In genomic region chr1:2108877-2109580, GRCh38 we compare ENCODE assay signal across 15 cellular contexts. TPM values are rescaled to one million over a fixed set of nuclear protein-coding genes. Genes with fewer than 3 reads are reported as not detected.
DNase-seq lines count a peak whose midpoint lies in the region; ATAC-seq, FAIRE-seq and TF ChIP-seq lines count a peak whose summit lies in the region.
"Had no signal": no experiment of that assay in that cellular context is flagged by ENCODE, and none has a peak within 500 bp of the region (broad histone marks: within the 10 kb centered on the region; RNA-seq: fewer than 3 reads in every experiment).

No MANE protein-coding gene starts in this region.

- H3K36me3 ChIP-seq in K562 (ENCODE audit: control insufficient read depth, insufficient read depth, low read length): no peaks in the 10 kb centered on the region
- peaks cover 8 to 14% of the 10 kb centered on the region in 2 experiments; a peak in 4 of 5 replicates for H3K36me3 ChIP-seq in HepG2 (replicated peaks in 1 of 2; ENCODE audit: control insufficient read depth in 1 of 2, insufficient read depth in 2 of 2, low read length in 2 of 2)
- H3K36me3 ChIP-seq in upper lobe of right lung: peaks cover 6% of the 10 kb centered on the region
- no peaks in the 10 kb centered on the region for H3K36me3 ChIP-seq in transverse colon

- H3K36me3 Mint-ChIP-seq in T-cell: no peaks in the 10 kb centered on the region

- TF ChIP-seq EP300 in K562 (IDR thresholded peaks at IDR 0.05; ENCODE audit: low read length): no peak
- no peak for TF ChIP-seq EP300 in HepG2 (IDR thresholded peaks at IDR 0.05; ENCODE audit: low read depth in 2 of 2, low read length in 2 of 2)
- TF ChIP-seq EP300 in HepG2 (CRISPR knock-in tag; IDR thresholded peaks at IDR 0.05; ENCODE audit: borderline replicate concordance): no peak
- no peak for TF ChIP-seq EP300 in transverse colon (IDR thresholded peaks at IDR 0.05; ENCODE audit: low read depth)

- intact Hi-C loops in Right ventricle myocardium inferior (cut with DNase I) (no loop called here), left ventricle myocardium superior (cut with micrococcal nuclease) (no loop called here), K562 (cut with micrococcal nuclease) (no loop called here), HepG2 (cut with micrococcal nuclease; ENCODE audit: unreplicated experiment) (loop anchor here (1.0 kb wide), 1 partner anchor 29 kb away; no protein-coding TSS in a partner anchor), upper lobe of right lung (cut with DNase I) (no loop called here), transverse colon (cut with DNase I; ENCODE audit: low total_unique reads) (no loop called here)

- 12% methylated on average over 28 of the region's 28 CpGs for WGBS in K562 (ENCODE audit: insufficient coverage, low coverage, missing lambda C conversion rate)
- 84% methylated on average over 28 of the region's 28 CpGs for WGBS in HepG2 (ENCODE audit: low lambda C conversion rate)
- WGBS in transverse colon (ENCODE audit: low coverage in 1 of 2), 2 donors: 80 to 89% methylated on average over 1 to 28 of the region's 28 CpGs

- CTCF ChIA-PET in K562 (lab: Yijun Ruan, JAX; ENCODE audit: low intra/inter-chr PET ratio): no interaction called here
- CTCF ChIA-PET in HepG2 (lab: Yijun Ruan, JAX; ENCODE audit: low intra/inter-chr PET ratio, low total read pairs): interaction anchor here (1.5 kb wide), 1 partner anchor 31 kb away, joined by 8 read pairs; no protein-coding TSS in a partner anchor
- CTCF ChIA-PET in T-cell (lab: Charles Lee): no interaction called here

- H4K20me1 ChIP-seq in K562 (replicated peaks; ENCODE audit: control insufficient read depth, insufficient read depth, low read length): peaks cover 23% of the 10 kb centered on the region
- no peaks in the 10 kb centered on the region for H4K20me1 ChIP-seq in HepG2 (ENCODE audit: insufficient read depth, low read length)

- no peak overlapping the region for H3K27ac ChIP-seq in K562 (ENCODE audit: extremely low read depth, low read depth, low read length)
- H3K27ac ChIP-seq in HepG2 (ENCODE audit: extremely low read length, insufficient read depth, low read length): no peak overlapping the region
- no peak overlapping the region for H3K27ac ChIP-seq in upper lobe of right lung
- no peak overlapping the region for H3K27ac ChIP-seq in transverse colon
- H3K27ac ChIP-seq: 22Rv1 had no signal

- H3K27ac Mint-ChIP-seq in T-cell: no peak overlapping the region
- H3K27ac Mint-ChIP-seq: GM23338 had no signal

- H3K4me1 ChIP-seq in K562 (replicated peaks in 1 of 2; ENCODE audit: control insufficient read depth in 2 of 2, insufficient read depth in 2 of 2, low read length in 2 of 2) (peaks cover 0 to 61% of the 10 kb centered on the region in 2 experiments; a peak in 3 of 5 replicates), HepG2 (ENCODE audit: insufficient read depth, low read length) (peaks cover 20% of the 10 kb centered on the region), upper lobe of right lung (peaks cover 8% of the 10 kb centered on the region), transverse colon (no peaks in the 10 kb centered on the region)

- POLR2A ChIA-PET in K562 (lab: Yijun Ruan, JAX) (interaction anchor here (0.6 to 1.0 kb wide), 3 partner anchors 11 to 278 kb away, joined by 3 to 4 read pairs (median 3); no protein-coding TSS in a partner anchor), HepG2 (lab: Yijun Ruan, JAX) (no interaction called here), T-cell (lab: Charles Lee) (no interaction called here)

- TF ChIP-seq POLR2A in K562 (conservative IDR thresholded peaks at IDR 0.05) (no peak), HepG2 (IDR thresholded peaks at IDR 0.05; ENCODE audit: insufficient read depth in 1 of 2, low read depth in 2 of 2, low read length in 2 of 2) (no peak), transverse colon (IDR thresholded peaks at IDR 0.05) (no peak)

- no peak overlapping the region for H3K4me3 ChIP-seq in K562
- H3K4me3 ChIP-seq in HepG2 (replicated peaks in 1 of 3; ENCODE audit: insufficient read depth in 1 of 3, low read depth in 2 of 3, low read length in 3 of 3): no peak overlapping the region
- no peak overlapping the region for H3K4me3 ChIP-seq in upper lobe of right lung
- H3K4me3 ChIP-seq in transverse colon: no peak overlapping the region
- H3K4me3 ChIP-seq: GM12878, GM23338 had no signal

- FAIRE-seq in K562 (lab: Jason Lieb, UNC): no peak
- no peak for FAIRE-seq in HepG2 (lab: Jason Lieb, UNC)
- FAIRE-seq: GM12878 had no signal

- H3K79me2 ChIP-seq in K562 (ENCODE audit: control insufficient read depth, insufficient read depth, low read length): no peaks in the 10 kb centered on the region
- no peaks in the 10 kb centered on the region for H3K79me2 ChIP-seq in HepG2 (ENCODE audit: insufficient read depth, low read length)

- TF ChIP-seq RAD21 in K562 (CRISPR knock-in tag; conservative IDR thresholded peaks at IDR 0.05 in 1 of 2, IDR thresholded peaks at IDR 0.05 in 1 of 2) (no peak), HepG2 (CRISPR knock-in tag; IDR thresholded peaks at IDR 0.05) (no peak)

- no peaks in the 10 kb centered on the region for H3K9me3 Mint-ChIP-seq in T-cell
- H3K9me3 Mint-ChIP-seq: GM23338 had no signal

- H3K9ac ChIP-seq in K562 (ENCODE audit: insufficient read depth in 1 of 2, low read depth in 2 of 2, low read length in 2 of 2): peak overlapping the region in 1 of 2 experiments; percentile 7; a peak in 1 of 4 replicates
- H3K9ac ChIP-seq in HepG2 (ENCODE audit: insufficient read depth, low read depth, low read length): no peak overlapping the region

- H2AFZ ChIP-seq in K562 (ENCODE audit: low read depth, low read length) (no peak overlapping the region), HepG2 (ENCODE audit: low read length) (no peak overlapping the region)
- H2AFZ ChIP-seq: GM23338 had no signal

- H3K27me3 ChIP-seq in K562 (ENCODE audit: control insufficient read depth in 2 of 2, insufficient read depth in 2 of 2, low read length in 2 of 2): peaks cover 67 to 95% of the 10 kb centered on the region in 2 experiments; a peak in 4 of 5 replicates
- H3K27me3 ChIP-seq in HepG2 (ENCODE audit: control insufficient read depth in 1 of 2, insufficient read depth in 2 of 2, low read length in 2 of 2): no peaks in the 10 kb centered on the region
- no peaks in the 10 kb centered on the region for H3K27me3 ChIP-seq in upper lobe of right lung
- no peaks in the 10 kb centered on the region for H3K27me3 ChIP-seq in transverse colon

- H3K4me1 Mint-ChIP-seq in T-cell: no peaks in the 10 kb centered on the region

- H3K4me3 Mint-ChIP-seq in T-cell: no peak overlapping the region
- H3K4me3 Mint-ChIP-seq: GM23338 had no signal

- no peak for ATAC-seq in Right ventricle myocardium inferior
- no peak for ATAC-seq in left ventricle myocardium superior
- ATAC-seq in K562: no peak
- ATAC-seq in HepG2: no peak
- no peak for ATAC-seq in upper lobe of right lung
- ATAC-seq in T-cell (replicated peaks in 1 of 4): no peak
- ATAC-seq: GM12878 had no signal

- in situ Hi-C loops in K562 (cut with MboI) (loop anchor here (5.0 kb wide), 1 partner anchor 688 kb away; no protein-coding TSS in a partner anchor), HepG2 (cut with HindIII; ENCODE audit: extremely low pct_ligation_motif_present, low pct_unique_long_range_greater_than_20kb) (no loop called here), transverse colon (cut with MboI; ENCODE audit: low pct_ligation_motif_present in 1 of 4, low pct_unique_long_range_greater_than_20kb in 1 of 4, low sequenced_read_pairs in 3 of 4) (no loop called here)

- H3K9me3 ChIP-seq in K562 (replicated peaks; ENCODE audit: control insufficient read depth, insufficient read depth, low read depth, low read length) (no peaks in the 10 kb centered on the region), HepG2 (ENCODE audit: low read length) (no peaks in the 10 kb centered on the region), upper lobe of right lung (no peaks in the 10 kb centered on the region), transverse colon (no peaks in the 10 kb centered on the region)

- TF ChIP-seq CTCF in K562 (IDR thresholded peaks at IDR 0.05 in 2 of 3, conservative IDR thresholded peaks at IDR 0.05 in 1 of 3; ENCODE audit: insufficient read depth in 2 of 3, low read depth in 1 of 3, low read length in 3 of 3) (no peak), HepG2 (CRISPR knock-in tag; IDR thresholded peaks at IDR 0.05) (no peak), upper lobe of right lung (IDR thresholded peaks at IDR 0.05) (no peak), transverse colon (IDR thresholded peaks at IDR 0.05) (no peak)

- DNase-seq in Right ventricle myocardium inferior (ENCODE audit: missing footprints) (peak; percentile 44), left ventricle myocardium superior (no peak), K562 (ENCODE audit: extremely low read depth in 1 of 4, low spot score in 3 of 4) (no peak), HepG2 (ENCODE audit: low spot score) (no peak), upper lobe of right lung (peak; percentile 61), NCI-H2171 treated with DMSO at 0.1 percent for 48 hours (lab: John Stamatoyannopoulos, UW) (no peak), T-cell (no peak), transverse colon (no peak)
- DNase-seq: GDM1, NCI-H1048, NCI-H2227 treated with DMSO at 0.1 percent for 48 hours, NCI-H524 treated with DMSO at 0.1 percent for 48 hours had no signal

- BruUV-seq in K562 (replicated peaks; lab: Mats Ljungman, UMichigan) (no TSS peak), HepG2 (replicated peaks; lab: Mats Ljungman, UMichigan) (no TSS peak)

- H3K27me3 Mint-ChIP-seq in T-cell: no peaks in the 10 kb centered on the region

- no peaks in the 10 kb centered on the region for H3K9me1 ChIP-seq in K562 (ENCODE audit: control insufficient read depth, insufficient read depth, low read length)

- no peak overlapping the region for H3K4me2 ChIP-seq in K562 (ENCODE audit: insufficient read depth, low read length)
- no peak overlapping the region for H3K4me2 ChIP-seq in HepG2 (ENCODE audit: low read depth, low read length)
- H3K4me2 ChIP-seq: GM23338 had no signal

RNA-seq across cellular contexts. Expression of gene PRKCZ, which starts 58.8 kb away (rescaled TPM):
- 16.4 TPM for total RNA-seq in Right ventricle myocardium inferior
- total RNA-seq in left ventricle myocardium superior: 20.8 TPM
- total RNA-seq in K562 (2011; cell fraction: chromatin; rRNA removed; ENCODE audit: low replicate concordance): 5.9 and 8.3 TPM in 2 replicates
- 4.3 and 5.5 TPM in 2 replicates for total RNA-seq in K562 (2011; cell fraction: nucleolus; rRNA removed)
- 4.7 and 5.4 TPM in 2 replicates for total RNA-seq in K562 (2011; cell fraction: nucleoplasm; rRNA removed)
- 1.6 and 2.3 TPM in 2 replicates for total RNA-seq in K562 (2014; rRNA removed)
- total RNA-seq in K562 (2014; rRNA removed; fragmentation: Illumina TruSeq; extraction: Trizol): 0.45 and 0.84 TPM in 2 replicates
- total RNA-seq in K562 (2015; rRNA removed; fragmentation: Illumina TruSeq; extraction: Trizol): 0.69 and 0.83 TPM in 2 replicates
- 3.1 and 3.5 TPM in 2 replicates for total RNA-seq in K562 (2021)
- polyA plus RNA-seq in K562 (2011; rRNA removed): 1.7 and 1.9 TPM in 2 replicates
- polyA plus RNA-seq in K562 (2011; cell fraction: cytosol; rRNA removed): 0.87 and 2.2 TPM in 2 replicates
- 5.3 and 9.5 TPM in 2 replicates for polyA plus RNA-seq in K562 (2011; cell fraction: nucleus; rRNA removed)
- polyA plus RNA-seq in K562 (2012): 1.2 and 4.5 TPM in 2 replicates
- polyA plus RNA-seq in K562 (2014; fragmentation: Illumina TruSeq; extraction: Trizol): 1.3 TPM in 2 replicates
- under 1 TPM; 0.07 to 0.25 TPM for polyA plus RNA-seq in K562 (2014; fragmentation: Nextera tagmentation; extraction: Ambion mirVana)
- polyA plus RNA-seq in K562 (2014; rRNA removed): 2.3 and 2.9 TPM in 2 replicates
- polyA minus RNA-seq in K562 (2011; rRNA and poly(A)+ RNA removed): 0.60 and 1.4 TPM in 2 replicates
- 1.5 and 1.8 TPM in 2 replicates for polyA minus RNA-seq in K562 (2011; cell fraction: cytosol; rRNA and poly(A)+ RNA removed)
- 0.81 and 1.7 TPM in 2 replicates for polyA minus RNA-seq in K562 (2011; cell fraction: nucleus; rRNA and poly(A)+ RNA removed)
- total RNA-seq in HepG2 (2016; rRNA removed; fragmentation: Illumina TruSeq; extraction: Trizol): 21.9 and 34.7 TPM in 2 replicates
- 25.5 and 28.3 TPM in 2 replicates for total RNA-seq in HepG2 (2016; cell fraction: cytosol; rRNA removed; fragmentation: Illumina TruSeq; extraction: Trizol; ENCODE audit: low read depth)
- total RNA-seq in HepG2 (2016; cell fraction: insoluble cytoplasmic fraction; rRNA removed; fragmentation: Illumina TruSeq; extraction: Trizol): 20.0 and 36.5 TPM in 2 replicates
- 37.0 and 42.3 TPM in 2 replicates for total RNA-seq in HepG2 (2016; cell fraction: membrane; rRNA removed; fragmentation: Illumina TruSeq; extraction: Trizol)
- 30.0 and 34.9 TPM in 2 replicates for total RNA-seq in HepG2 (2016; cell fraction: nucleus; rRNA removed; fragmentation: Illumina TruSeq; extraction: Trizol)
- 85.2 and 85.8 TPM in 2 replicates for polyA plus RNA-seq in HepG2 (2011; rRNA removed)
- 52.8 and 75.3 TPM in 2 replicates for polyA plus RNA-seq in HepG2 (2011; cell fraction: cytosol; rRNA removed)
- polyA plus RNA-seq in HepG2 (2011; cell fraction: nucleus; rRNA removed): 132 and 197 TPM in 2 replicates
- 47.5 and 47.9 TPM in 2 replicates for polyA plus RNA-seq in HepG2 (2012)
- polyA plus RNA-seq in HepG2 (2016; cell fraction: cytosol; fragmentation: Illumina TruSeq; extraction: Trizol; ENCODE audit: low read depth): 23.5 and 27.3 TPM in 2 replicates
- 26.8 and 34.6 TPM in 2 replicates for polyA plus RNA-seq in HepG2 (2016; cell fraction: insoluble cytoplasmic fraction; fragmentation: Illumina TruSeq; extraction: Trizol; ENCODE audit: low read depth)
- polyA plus RNA-seq in HepG2 (2016; cell fraction: membrane; fragmentation: Illumina TruSeq; extraction: Trizol; ENCODE audit: low read depth): 39.3 and 40.3 TPM in 2 replicates
- 76.9 and 79.5 TPM in 2 replicates for polyA plus RNA-seq in HepG2 (2016; cell fraction: nucleus; fragmentation: Illumina TruSeq; extraction: Trizol; ENCODE audit: insufficient read depth, low read depth)
- 29.4 and 69.2 TPM in 2 replicates for polyA minus RNA-seq in HepG2 (2011; rRNA and poly(A)+ RNA removed; ENCODE audit: low replicate concordance)
- 14.4 and 24.4 TPM in 2 replicates for polyA minus RNA-seq in HepG2 (2011; cell fraction: cytosol; rRNA and poly(A)+ RNA removed)
- polyA minus RNA-seq in HepG2 (2011; cell fraction: nucleus; rRNA and poly(A)+ RNA removed): 41.4 and 57.0 TPM in 2 replicates
- 121 TPM for total RNA-seq in upper lobe of right lung
- 10 to 100 TPM; 27.5 to 36.9 (median 31.0) TPM for total RNA-seq in T-cell
- total RNA-seq in transverse colon: 10 to 100 TPM; 48.6 to 96.7 (median 54.4) TPM

Comparison
In these comparisons a context has a peak if more than half of its experiments do, and no peak if none do; other contexts are left out.
1. DNase-seq: peak in Right ventricle myocardium inferior (single experiment) and upper lobe of right lung (single experiment); none in left ventricle myocardium superior (single experiment), K562 (0 of 4), HepG2 (single experiment), NCI-H2171 treated with DMSO at 0.1 percent for 48 hours (single experiment), T-cell (0 of 34) and transverse colon (single experiment).